32 cellular contexts compared by ENCODE assay signal in the genomic region with DNA sequence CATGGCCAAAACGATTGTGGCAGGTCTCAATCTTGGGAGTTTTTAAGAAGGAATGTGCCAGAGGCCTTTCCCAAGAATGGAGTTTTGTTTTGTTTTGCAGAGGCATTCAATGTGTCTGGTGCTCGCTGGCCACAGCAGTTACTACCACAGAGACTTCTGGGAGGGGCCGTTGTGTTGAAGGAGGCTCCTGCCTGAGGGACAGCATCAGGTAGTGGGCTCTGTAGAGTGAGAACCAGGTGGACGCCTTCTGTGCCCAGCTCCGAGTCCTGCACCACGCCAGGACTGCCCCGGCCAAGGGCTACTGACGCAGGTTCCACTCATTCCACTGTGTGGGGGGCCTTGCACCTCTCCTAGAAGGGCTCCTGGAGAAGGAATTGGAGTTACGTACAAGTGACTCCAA.
"Had no signal": no experiment of that assay in that cellular context is flagged by ENCODE, and none has a peak within 500 bp of the region (broad histone marks: within the 10 kb centered on the region; RNA-seq: fewer than 3 reads in every experiment).

No MANE protein-coding gene starts in this region.

- DNase-seq: activated B cell treated with CpG ODN at 0.5 μM for 24 hours; activated CD4-positive, alpha-beta memory T cell treated with anti-CD3 and anti-CD28 coated beads for 36 hours; activated CD4-positive, alpha-beta T cell treated with anti-CD3 and anti-CD28 coated beads for 4 hours; activated CD4-positive, alpha-beta T cell treated with anti-CD3 and anti-CD28 coated beads, Interleukin-2, amount 10 ng/mL, durations not matched to agents 24 days and 14 days; activated CD4-positive, alpha-beta T cell treated with anti-CD3 and anti-CD28 coated beads, Interleukin-2, amount 50 U/mL, for 1 hour; activated CD4-positive, alpha-beta T cell treated with anti-CD3 and anti-CD28 coated beads, Interleukin-2, amount 50 U/mL, for 4 hours; activated CD4-positive, CD25-positive, alpha-beta regulatory T cell treated with anti-CD3 and anti-CD28 coated beads, Interleukin-2, amount 50 U/mL, for 72 hours; activated CD8-positive, alpha-beta memory T cell treated with anti-CD3 and anti-CD28 coated beads, Interleukin-2, amount 50 U/mL, for 4 hours; activated CD8-positive, alpha-beta T cell treated with anti-CD3 and anti-CD28 coated beads for 36 hours; activated effector memory CD4-positive, alpha-beta T cell treated with anti-CD3 and anti-CD28 coated beads, Interleukin-2, amount 50 U/mL, for 16 hours; activated gamma-delta T cell treated with Interleukin-2 at 50 U/mL for 16 hours; activated naive CD4-positive, alpha-beta T cell; activated naive CD4-positive, alpha-beta T cell treated with anti-CD3 and anti-CD28 coated beads for 36 hours; activated naive CD4-positive, alpha-beta T cell treated with anti-CD3 and anti-CD28 coated beads, Interleukin-2, amount 50 U/mL, for 16 hours; activated naive CD8-positive, alpha-beta T cell treated with anti-CD3 and anti-CD28 coated beads for 36 hours; activated T-cell treated with anti-CD3 and anti-CD28 coated beads for 4 hours; activated T-cell treated with anti-CD3 and anti-CD28 coated beads, Interleukin-2, amount 50 U/mL, for 1 hour; activated T-cell treated with anti-CD3 and anti-CD28 coated beads, Interleukin-2, amount 50 U/mL, for 4 hours; activated T-cell treated with anti-CD3 and anti-CD28 coated beads, Interleukin-2, amount 50 U/mL, for 72 hours; amniotic stem cell; aorta; body of pancreas; brain microvascular endothelial cell; central memory CD4-positive, alpha-beta T cell; T-helper 1 cell; T-helper 2 cell; T-helper 9 cell had no signal

- H3K36me3 ChIP-seq: adrenal gland, brain microvascular endothelial cell, breast epithelium had no signal

- H3K4me1 ChIP-seq: body of pancreas, breast epithelium had no signal

- H3K27ac ChIP-seq: adrenal gland, body of pancreas, brain microvascular endothelial cell, breast epithelium, VCaP had no signal

- H3K9me3 ChIP-seq: adrenal gland, body of pancreas, breast epithelium had no signal

- H3K4me3 ChIP-seq: adrenal gland, body of pancreas, breast epithelium had no signal

- H3K27me3 ChIP-seq: adrenal gland, body of pancreas, brain microvascular endothelial cell, breast epithelium had no signal

- ATAC-seq: activated CD8-positive, alpha-beta T cell treated with anti-CD3 and anti-CD28 coated beads for 36 hours; activated naive CD4-positive, alpha-beta T cell treated with anti-CD3 and anti-CD28 coated beads, Interleukin-2, amount 50 U/mL, for 72 hours; activated T-cell treated with anti-CD3 and anti-CD28 coated beads, Interleukin-2, amount 50 U/mL, for 4 hours; activated T-cell treated with anti-CD3 and anti-CD28 coated beads, Interleukin-2, amount 50 U/mL, for 72 hours; activated T-helper 17 cell treated with anti-CD3 and anti-CD28 coated beads, Interleukin-2, amount 50 U/mL, for 72 hours; body of pancreas had no signal
